Comparison of ENCODE assay signal across 17 cellular contexts in the genomic region with DNA sequence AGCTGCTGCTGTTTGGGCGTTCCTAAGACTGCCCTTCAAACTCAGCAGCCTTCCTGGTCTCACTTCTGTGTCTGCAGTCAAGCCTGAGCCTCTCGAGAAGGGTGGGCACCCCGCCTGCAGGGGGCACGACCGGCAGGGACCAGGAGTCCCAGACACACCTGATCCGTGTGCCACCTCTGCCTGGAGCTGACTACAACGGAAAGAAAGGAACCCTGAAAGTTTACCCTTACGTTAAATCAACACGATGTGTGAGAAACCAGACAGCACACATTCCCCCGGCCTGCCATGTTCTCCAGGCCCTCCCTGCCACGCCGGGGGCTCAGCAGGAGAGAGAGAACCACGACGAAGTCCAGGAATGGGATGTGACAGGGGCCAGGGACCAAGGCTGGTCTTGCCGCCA.
"Had no signal": no experiment of that assay in that cellular context is flagged by ENCODE, and none has a peak within 500 bp of the region (broad histone marks: within the 10 kb centered on the region; RNA-seq: fewer than 3 reads in every experiment).

No MANE protein-coding gene starts in this region.

- DNase-seq: colonic mucosa; dermis blood vessel endothelial cell; foreskin melanocyte; head of caudate nucleus; left colon; left ventricle myocardium superior; mesenchymal stem cell; midbrain; posterior cingulate gyrus; sigmoid colon; stimulated activated naive CD4-positive, alpha-beta T cell treated with Interleukin-2 at 50 U/mL for 16 hours; trophoblast cell had no signal

- H3K27me3 Mint-ChIP-seq: natural killer cell treated with Interleukin-12 subunit alpha and Interleukin-12 subunit beta and Interleukin-15 and Interleukin-18, amount 100 ng/mL, for 72 hours had no signal

- H3K4me2 ChIP-seq: hepatocyte had no signal

- H3K4me1 ChIP-seq: colonic mucosa had no signal

- H3K36me3 Mint-ChIP-seq: natural killer cell treated with Interleukin-12 subunit alpha and Interleukin-12 subunit beta and Interleukin-15 and Interleukin-18, amount 100 ng/mL, for 72 hours had no signal

- H3K4me3 ChIP-seq: colonic mucosa, hepatocyte, lung, sigmoid colon, skin epidermis had no signal

- ATAC-seq: left colon; left ventricle myocardium superior; natural killer cell treated with Interleukin-12 subunit alpha and Interleukin-12 subunit beta and Interleukin-15 and Interleukin-18, amount 100 ng/mL, for 72 hours had no signal

- H3K9me3 ChIP-seq: colonic mucosa, neutrophil, sigmoid colon had no signal

- H3K9me3 Mint-ChIP-seq: natural killer cell treated with Interleukin-12 subunit alpha and Interleukin-12 subunit beta and Interleukin-15 and Interleukin-18, amount 100 ng/mL, for 72 hours had no signal

- H3K27me3 ChIP-seq: colonic mucosa, hepatocyte, neutrophil, sigmoid colon had no signal

- H3K27ac Mint-ChIP-seq: natural killer cell treated with Interleukin-12 subunit alpha and Interleukin-12 subunit beta and Interleukin-15 and Interleukin-18, amount 100 ng/mL, for 72 hours had no signal

- H3K27ac ChIP-seq: colonic mucosa, hepatocyte, neutrophil, sigmoid colon, skin epidermis had no signal

- H2AFZ ChIP-seq: hepatocyte had no signal

- H3K36me3 ChIP-seq: colonic mucosa had no signal

- H3K4me3 Mint-ChIP-seq: natural killer cell treated with Interleukin-12 subunit alpha and Interleukin-12 subunit beta and Interleukin-15 and Interleukin-18, amount 100 ng/mL, for 72 hours had no signal
